ENCODE assay signal across 8 cellular contexts in genomic region chr21:31873275-31873695, GRCh38. TPM values are rescaled to one million over a fixed set of nuclear protein-coding genes. Genes with fewer than 3 reads are reported as not detected.
A peak's percentile ranks its signal among the peaks of the same experiment; 100 is the strongest.
DNase-seq lines count a peak whose midpoint lies in the region; ATAC-seq, FAIRE-seq and TF ChIP-seq lines count a peak whose summit lies in the region.

No MANE protein-coding gene starts in this region.

- H3K4me1 Mint-ChIP-seq in chondrocyte (ENCODE audit: low read depth): peaks cover 23% of the 10 kb centered on the region
- H3K4me1 Mint-ChIP-seq in mesothelial cell of epicardium: peaks cover 46% of the 10 kb centered on the region
- peaks cover 11% of the 10 kb centered on the region for H3K4me1 Mint-ChIP-seq in CD4-positive, alpha-beta T cell (ENCODE audit: low read depth)

- no peak overlapping the region for H3K9ac ChIP-seq in HUES48 (ENCODE audit: low read depth, low read length)

- POLR2A ChIA-PET in CD4-positive, alpha-beta T cell (lab: Charles Lee): no interaction called here

- no peak for TF ChIP-seq CTCF in chondrocyte (IDR thresholded peaks at IDR 0.05)
- TF ChIP-seq CTCF in mesothelial cell of epicardium (IDR thresholded peaks at IDR 0.05; ENCODE audit: unreplicated experiment): no peak
- no peak for TF ChIP-seq CTCF in CD4-positive, alpha-beta T cell (IDR thresholded peaks at IDR 0.05)

- no peaks in the 10 kb centered on the region for H3K36me3 ChIP-seq in HUES48 (ENCODE audit: control insufficient read depth, insufficient read depth, low read length)

- intact Hi-C loops in CD4-positive, alpha-beta T cell (cut with DNase I, micrococcal nuclease): no loop called here

- no peak overlapping the region for H3K27ac Mint-ChIP-seq in chondrocyte (ENCODE audit: unreplicated experiment)
- H3K27ac Mint-ChIP-seq in mesothelial cell of epicardium: no peak overlapping the region
- H3K27ac Mint-ChIP-seq in CD4-positive, alpha-beta T cell: no peak overlapping the region

- no peak for ATAC-seq in CD4-positive, alpha-beta T cell (ENCODE audit: poor library complexity)

- H3K27me3 Mint-ChIP-seq in chondrocyte (ENCODE audit: low read depth) (peaks cover 4% of the 10 kb centered on the region), mesothelial cell of epicardium (ENCODE audit: low read depth) (no peaks in the 10 kb centered on the region)
- H3K27me3 Mint-ChIP-seq in CD4-positive, alpha-beta T cell: peaks cover 70% of the 10 kb centered on the region

- no peaks in the 10 kb centered on the region for H3K9me3 ChIP-seq in HUES48 (ENCODE audit: control insufficient read depth, insufficient read depth, low read length)
- H3K9me3 ChIP-seq in CD4-positive, alpha-beta T cell (ENCODE audit: control insufficient read depth, low read length): no peaks in the 10 kb centered on the region

- peak overlapping the region; percentile 80 for H3K4me3 Mint-ChIP-seq in chondrocyte (ENCODE audit: unreplicated experiment)
- H3K4me3 Mint-ChIP-seq in mesothelial cell of epicardium: no peak overlapping the region
- H3K4me3 Mint-ChIP-seq in CD4-positive, alpha-beta T cell: no peak overlapping the region

- H3K27ac ChIP-seq in HUES48 (ENCODE audit: low read depth, low read length): peak overlapping the region; percentile 72
- no peak overlapping the region for H3K27ac ChIP-seq in CD4-positive, alpha-beta T cell (ENCODE audit: low read depth, low read length)

- peaks cover 25% of the 10 kb centered on the region for H3K27me3 ChIP-seq in HUES48 (ENCODE audit: control insufficient read depth, insufficient read depth, low read length)
- peaks cover 38% of the 10 kb centered on the region for H3K27me3 ChIP-seq in CD4-positive, alpha-beta T cell (ENCODE audit: control insufficient read depth, insufficient read depth, low read length)

- no peak for FAIRE-seq in GM12891 (lab: Jason Lieb, UNC)

- CTCF ChIA-PET in CD4-positive, alpha-beta T cell (lab: Charles Lee): no interaction called here

- TF ChIP-seq POLR2A in GM12891 (IDR thresholded peaks at IDR 0.05; ENCODE audit: low read depth, low read length): no peak

- H3K4me3 ChIP-seq in HUES48 (ENCODE audit: low read depth, low read length): peak overlapping the region; percentile 78

- H3K36me3 Mint-ChIP-seq in chondrocyte (ENCODE audit: low read depth) (no peaks in the 10 kb centered on the region), mesothelial cell of epicardium (no peaks in the 10 kb centered on the region)
- no peaks in the 10 kb centered on the region for H3K36me3 Mint-ChIP-seq in CD4-positive, alpha-beta T cell (ENCODE audit: low read depth)

- H3K4me1 ChIP-seq in HUES48 (ENCODE audit: control insufficient read depth, insufficient read depth, low read length): peaks cover 37% of the 10 kb centered on the region

- H3K9me3 Mint-ChIP-seq in chondrocyte (ENCODE audit: low read depth): no peaks in the 10 kb centered on the region
- no peaks in the 10 kb centered on the region for H3K9me3 Mint-ChIP-seq in mesothelial cell of epicardium
- no peaks in the 10 kb centered on the region for H3K9me3 Mint-ChIP-seq in CD4-positive, alpha-beta T cell

- DNase-seq in AG08395 (ENCODE audit: low spot score) (peak; percentile 17), chondrocyte (ENCODE audit: low spot score) (no peak), mesothelial cell of epicardium (ENCODE audit: low spot score in 2 of 2, unreplicated experiment in 2 of 2) (peak; percentile 34 to 65), GM12891 (ENCODE audit: insufficient read length, low spot score) (no peak), 8988T (no peak), NCI-H2081 treated with DMSO at 0.1 percent for 48 hours (lab: John Stamatoyannopoulos, UW) (no peak)
- DNase-seq in CD4-positive, alpha-beta T cell: no peak

TF ChIP-seq in GM12891, 5 proteins besides CTCF, POLR2A, EP300 and RAD21:
- TF ChIP-seq PAX5 (IDR thresholded peaks at IDR 0.05; ENCODE audit: insufficient read depth, low read length, severe bottlenecking) (no peak), POU2F2 (IDR thresholded peaks at IDR 0.05; ENCODE audit: low read depth, low read length) (no peak), POLR2AphosphoS5 (IDR thresholded peaks at IDR 0.05; ENCODE audit: low read depth, low read length) (no peak), SPI1 (IDR thresholded peaks at IDR 0.05; ENCODE audit: low read depth, low read length) (no peak), TAF1 (IDR thresholded peaks at IDR 0.05; ENCODE audit: low read depth, low read length) (no peak)
TF ChIP-seq in GM12891: peak in this region for 0.

RNA-seq across cellular contexts. Expression of gene HUNK, which starts 0.5 kb away (rescaled TPM):
- 0.92 to 1.7 TPM (median 1.6 TPM) in 3 replicates for total RNA-seq in chondrocyte
- 58.8 to 61.4 TPM (median 60.6 TPM) in 3 replicates for total RNA-seq in mesothelial cell of epicardium
- not detected for total RNA-seq in CD4-positive, alpha-beta T cell
- polyA plus RNA-seq in GM12891 (2012; ENCODE audit: low read depth, missing spikeins): not detected

Comparison
In these comparisons a context has a peak if more than half of its experiments do, and no peak if none do; other contexts are left out.
1. DNase-seq: peak in AG08395 (single experiment) and mesothelial cell of epicardium (2 of 2); none in chondrocyte (single experiment), CD4-positive, alpha-beta T cell (0 of 10), GM12891 (single experiment), 8988T (single experiment) and NCI-H2081 treated with DMSO at 0.1 percent for 48 hours (single experiment).
2. RNA of gene HUNK, which starts 0.5 kb away (total RNA-seq): 58.8 to 61.4 TPM in mesothelial cell of epicardium; 0.92 to 1.7 TPM in chondrocyte and not detected in CD4-positive, alpha-beta T cell; every median in the first group is over 10 times any median in the second.